In the genomic region with DNA sequence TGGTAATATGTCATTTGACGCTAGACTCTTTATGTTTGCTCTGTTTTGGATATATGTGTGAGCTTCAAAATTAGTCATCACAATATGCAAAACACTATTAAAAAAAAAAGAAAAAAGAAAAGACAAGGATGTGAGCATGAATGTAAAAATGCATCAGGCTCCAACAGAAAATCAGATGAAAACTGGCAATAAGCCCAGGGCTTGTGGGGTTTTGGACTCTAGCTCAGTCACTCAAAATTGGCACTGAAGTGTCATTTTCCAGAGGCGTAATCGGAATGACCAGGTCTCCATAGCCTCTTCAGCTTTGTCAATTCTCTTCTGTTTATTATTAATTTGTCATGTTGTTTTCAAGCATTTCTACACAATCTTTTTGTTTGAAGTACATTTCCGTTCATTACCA, we compare ENCODE assay signal across 19 cellular contexts.
A peak's percentile ranks its signal among the peaks of the same experiment; 100 is the strongest.
DNase-seq lines count a peak whose midpoint lies in the region; FAIRE-seq and TF ChIP-seq lines count a peak whose summit lies in the region.
"Had no signal": no experiment of that assay in that cellular context is flagged by ENCODE, and none has a peak within 500 bp of the region (broad histone marks: within the 10 kb centered on the region; RNA-seq: fewer than 3 reads in every experiment).

No MANE protein-coding gene starts in this region.

- intact Hi-C loops in MCF 10A (cut with micrococcal nuclease) (no loop called here), breast epithelium (cut with DNase I; ENCODE audit: low total_unique reads) (no loop called here), prostate gland (cut with DNase I) (no loop called here)

- H3K27me3 ChIP-seq in breast epithelium (no peaks in the 10 kb centered on the region), prostate gland (replicated peaks; ENCODE audit: insufficient read depth) (no peaks in the 10 kb centered on the region)
- H3K27me3 ChIP-seq: BLaER1, SJCRH30 had no signal

- H3K9me3 ChIP-seq in breast epithelium (no peaks in the 10 kb centered on the region), prostate gland (no peaks in the 10 kb centered on the region)
- H3K9me3 ChIP-seq: BLaER1, SJCRH30 had no signal

- H3K4me1 ChIP-seq in breast epithelium (no peaks in the 10 kb centered on the region), prostate gland (replicated peaks) (no peaks in the 10 kb centered on the region)
- H3K4me1 ChIP-seq: BLaER1, SJCRH30 had no signal

- WGBS in prostate gland = 89% methylated on average over 4 of the region's 4 CpGs

- no peaks in the 10 kb centered on the region for H3K36me3 Mint-ChIP-seq in MCF 10A (ENCODE audit: insufficient read depth, unreplicated experiment)
- H3K36me3 Mint-ChIP-seq: CD8-positive, alpha-beta T cell had no signal

- H3K4me3 ChIP-seq in breast epithelium = no peak overlapping the region
- H3K4me3 ChIP-seq in prostate gland = no peak overlapping the region
- H3K4me3 ChIP-seq: BLaER1, SJCRH30 had no signal

- TF ChIP-seq CTCF in MCF 10A (IDR thresholded peaks at IDR 0.05; ENCODE audit: unreplicated experiment) = no peak
- TF ChIP-seq CTCF in breast epithelium (IDR thresholded peaks at IDR 0.05) = no peak
- TF ChIP-seq CTCF in prostate gland (IDR thresholded peaks at IDR 0.05) = no peak

- H3K4me3 Mint-ChIP-seq in MCF 10A (ENCODE audit: unreplicated experiment) = no peak overlapping the region
- H3K4me3 Mint-ChIP-seq: CD8-positive, alpha-beta T cell; H9; T-helper 1 cell treated with Interleukin-12 subunit alpha and Interleukin-12 subunit beta and Interleukin-4 antibody, amounts not matched to agents 30 μg/mL and 1 μg/mL, for 36 hours had no signal

- no peaks in the 10 kb centered on the region for H3K36me3 ChIP-seq in breast epithelium
- H3K36me3 ChIP-seq in prostate gland = no peaks in the 10 kb centered on the region
- H3K36me3 ChIP-seq: BLaER1, SJCRH30 had no signal

- DNase-seq in MCF 10A (ENCODE audit: unreplicated experiment) = peak; percentile 14
- DNase-seq in breast epithelium (ENCODE audit: low spot score in 2 of 2) = no peak
- DNase-seq in NCI-H1048 (lab: John Stamatoyannopoulos, UW) = peak; percentile 50
- peak; percentile 20 for DNase-seq in OCI-M1 (lab: John Stamatoyannopoulos, UW)
- DNase-seq in frontal cortex (ENCODE audit: low spot score in 2 of 2) = no peak
- DNase-seq in activated CD8-positive, alpha-beta memory T cell treated with anti-CD3 and anti-CD28 coated beads, Interleukin-2, amount 50 U/mL, for 48 hours = no peak
- DNase-seq in prostate gland (ENCODE audit: low spot score) = no peak
- DNase-seq in NCI-H82 (lab: John Stamatoyannopoulos, UW) = no peak
- DNase-seq: CD8-positive, alpha-beta T cell; H9; Kasumi-1; NCI-H1436; NCI-H1930; NCI-H510A; SJCRH30 had no signal

- no peak for TF ChIP-seq POLR2A in breast epithelium (IDR thresholded peaks at IDR 0.05)
- TF ChIP-seq POLR2A in prostate gland (IDR thresholded peaks at IDR 0.05) = no peak

- H3K4me1 Mint-ChIP-seq in MCF 10A (ENCODE audit: insufficient read depth, unreplicated experiment) = peaks cover 4% of the 10 kb centered on the region

- H3K27ac ChIP-seq in breast epithelium (no peak overlapping the region), prostate gland (no peak overlapping the region)
- H3K27ac ChIP-seq: BLaER1, SJCRH30 had no signal

- no TSS peak for BruUV-seq in MCF 10A (replicated peaks; lab: Mats Ljungman, UMichigan)

- CTCF ChIA-PET in MCF 10A (lab: Yijun Ruan, JAX) = no interaction called here

- FAIRE-seq in frontal cortex (lab: Jason Lieb, UNC) = no peak
- FAIRE-seq: A204.1, G401.6 had no signal

- H3K9me3 Mint-ChIP-seq in MCF 10A (ENCODE audit: unreplicated experiment) = no peaks in the 10 kb centered on the region
- H3K9me3 Mint-ChIP-seq: CD8-positive, alpha-beta T cell; H9; T-helper 1 cell treated with Interleukin-12 subunit alpha and Interleukin-12 subunit beta and Interleukin-4 antibody, amounts not matched to agents 30 μg/mL and 1 μg/mL, for 36 hours had no signal

- peaks cover 24% of the 10 kb centered on the region for H3K27me3 Mint-ChIP-seq in MCF 10A (ENCODE audit: insufficient read depth, unreplicated experiment)

- H3K27ac Mint-ChIP-seq in MCF 10A (ENCODE audit: low read depth, unreplicated experiment) = no peak overlapping the region
- H3K27ac Mint-ChIP-seq: CD8-positive, alpha-beta T cell; T-helper 1 cell treated with Interleukin-12 subunit alpha and Interleukin-12 subunit beta and Interleukin-4 antibody, amounts not matched to agents 30 μg/mL and 1 μg/mL, for 36 hours had no signal

- POLR2A ChIA-PET in MCF 10A (lab: Yijun Ruan, JAX) = interaction anchor here (0.6 kb wide), 1 partner anchor 28 kb away, joined by 3 read pairs; no protein-coding TSS in a partner anchor

Comparison
In these comparisons a context has a peak if more than half of its experiments do, and no peak if none do; other contexts are left out.
1. DNase-seq: peak in MCF 10A (single experiment), NCI-H1048 (single experiment) and OCI-M1 (single experiment); none in breast epithelium (0 of 2), frontal cortex (0 of 2), activated CD8-positive, alpha-beta memory T cell treated with anti-CD3 and anti-CD28 coated beads, Interleukin-2, amount 50 U/mL, for 48 hours (single experiment), prostate gland (single experiment) and NCI-H82 (single experiment).